In the genomic region with DNA sequence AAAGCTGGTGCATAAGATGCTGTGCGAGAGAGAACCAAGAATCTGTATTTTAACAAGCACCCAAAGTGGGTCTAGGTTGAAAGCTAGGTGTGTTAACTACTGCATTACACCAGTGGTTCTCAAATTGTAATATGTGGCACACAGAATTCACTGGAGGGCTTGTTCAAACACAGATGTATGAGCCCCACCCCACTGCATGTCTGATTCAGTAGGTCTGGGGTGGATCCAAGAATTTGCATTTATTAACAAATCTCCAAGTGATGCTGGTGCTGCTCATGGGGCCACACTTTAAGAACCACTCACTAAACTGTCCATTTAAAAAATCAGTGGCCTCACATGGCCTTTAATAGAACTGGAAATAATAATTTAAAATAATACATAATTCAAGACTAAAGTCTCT, we compare ENCODE assay signal across 28 cellular contexts. TPM values are rescaled to one million over a fixed set of nuclear protein-coding genes. Genes with fewer than 3 reads are reported as not detected.
A peak's percentile ranks its signal among the peaks of the same experiment; 100 is the strongest.
DNase-seq lines count a peak whose midpoint lies in the region; ATAC-seq and TF ChIP-seq lines count a peak whose summit lies in the region.
"Had no signal": no experiment of that assay in that cellular context is flagged by ENCODE, and none has a peak within 500 bp of the region (broad histone marks: within the 10 kb centered on the region; RNA-seq: fewer than 3 reads in every experiment).

No MANE protein-coding gene starts in this region.

- no peak overlapping the region for H3K4me2 ChIP-seq in neuronal stem cell (ENCODE audit: insufficient read depth, low read length, poor library complexity, severe bottlenecking)

- H3K36me3 ChIP-seq in left ventricle myocardium inferior (no peaks in the 10 kb centered on the region), gastroesophageal sphincter (no peaks in the 10 kb centered on the region), transverse colon (no peaks in the 10 kb centered on the region), neuronal stem cell (replicated peaks in 1 of 2; ENCODE audit: control insufficient read depth in 2 of 2, insufficient read depth in 2 of 2, low read length in 2 of 2) (peaks cover 0 to 2% of the 10 kb centered on the region in 2 donors)
- H3K36me3 ChIP-seq: gastrocnemius medialis, upper lobe of right lung had no signal

- intact Hi-C loops in left ventricle myocardium inferior (cut with micrococcal nuclease) (no loop called here), left ventricle myocardium superior (cut with micrococcal nuclease) (no loop called here), transverse colon (cut with DNase I; ENCODE audit: low total_unique reads) (no loop called here)

- no peak overlapping the region for H2BK5ac ChIP-seq in neuronal stem cell (ENCODE audit: low read length)

- no peak overlapping the region for H3K23ac ChIP-seq in neuronal stem cell (ENCODE audit: low read depth, low read length, poor library complexity)

- H2BK12ac ChIP-seq in neuronal stem cell (ENCODE audit: low read length): no peak overlapping the region

- no peak overlapping the region for H3K9ac ChIP-seq in neuronal stem cell (ENCODE audit: low read depth, low read length, poor library complexity)

- no peak overlapping the region for H4K91ac ChIP-seq in neuronal stem cell (ENCODE audit: low read depth, low read length, poor library complexity)

- no peak for TF ChIP-seq EP300 in gastroesophageal sphincter (IDR thresholded peaks at IDR 0.05)
- TF ChIP-seq EP300 in transverse colon (IDR thresholded peaks at IDR 0.05; ENCODE audit: low read depth): no peak

- no peak overlapping the region for H2AK5ac ChIP-seq in neuronal stem cell (ENCODE audit: low read depth, low read length)

- no peak overlapping the region for H3K4me3 ChIP-seq in left ventricle myocardium inferior
- H3K4me3 ChIP-seq in gastroesophageal sphincter: no peak overlapping the region
- no peak overlapping the region for H3K4me3 ChIP-seq in transverse colon
- H3K4me3 ChIP-seq in neuronal stem cell (ENCODE audit: low read length in 2 of 2): no peak overlapping the region
- H3K4me3 ChIP-seq: gastrocnemius medialis, upper lobe of right lung had no signal

- H3K4ac ChIP-seq in neuronal stem cell (ENCODE audit: low read length): no peak overlapping the region

- H2BK15ac ChIP-seq in neuronal stem cell (ENCODE audit: low read length): no peak overlapping the region

- H3K27ac ChIP-seq in left ventricle myocardium inferior (replicated peaks) (peak overlapping the region; percentile 65), cingulate gyrus (ENCODE audit: low read depth, low read length) (peak overlapping the region; percentile 70), gastroesophageal sphincter (peak overlapping the region in 3 of 4 donors; percentile 31 to 54 (median 39)), transverse colon (peak overlapping the region; percentile 19 to 63 (median 37)), neuronal stem cell (replicated peaks; ENCODE audit: low read length) (no peak overlapping the region)
- H3K27ac ChIP-seq: upper lobe of right lung had no signal

- DNase-seq in left ventricle myocardium inferior (no peak), left ventricle myocardium superior (no peak), transverse colon (no peak), NCI-H82 treated with DMSO at 0.1 percent for 48 hours (lab: John Stamatoyannopoulos, UW; ENCODE audit: unreplicated experiment) (no peak), neuronal stem cell (ENCODE audit: low spot score) (no peak)
- DNase-seq: activated B cell treated with CpG ODN at 0.5 μM for 24 hours; activated CD4-positive, alpha-beta T cell treated with anti-CD3 and anti-CD28 coated beads, Interleukin-2, amount 50 U/mL, for 4 hours; activated CD8-positive, alpha-beta memory T cell treated with anti-CD3 and anti-CD28 coated beads, Interleukin-2, amount 50 U/mL, for 48 hours; CD4-positive, CD25-positive, alpha-beta regulatory T cell; cortex of kidney; DMS 273 treated with DMSO at 0.1 percent for 48 hours; gastrocnemius medialis; GDM1; HFFc6; Karpas-422; mesendoderm; naive thymus-derived CD4-positive, alpha-beta T cell; NCI-H1048; NCI-H1930; NCI-H226; NCI-H748 treated with DMSO at 0.1 percent for 48 hours; SHP77; stimulated activated CD4-positive, alpha-beta T cell treated with anti-CD3 and anti-CD28 coated beads, Interleukin-2, amount 100 ng/mL, for 48 hours; stimulated activated naive CD4-positive, alpha-beta T cell treated with Interleukin-2 at 50 U/mL for 16 hours; upper lobe of right lung had no signal

- in situ Hi-C loops in transverse colon (cut with MboI; ENCODE audit: low pct_ligation_motif_present in 1 of 4, low pct_unique_long_range_greater_than_20kb in 1 of 4, low sequenced_read_pairs in 3 of 4): no loop called here

- H3K27me3 ChIP-seq in left ventricle myocardium inferior (ENCODE audit: low read depth) (no peaks in the 10 kb centered on the region), gastroesophageal sphincter (no peaks in the 10 kb centered on the region), transverse colon (no peaks in the 10 kb centered on the region), neuronal stem cell (ENCODE audit: control insufficient read depth in 3 of 3, insufficient read depth in 3 of 3, low read depth in 1 of 3, low read length in 3 of 3) (no peaks in the 10 kb centered on the region)
- H3K27me3 ChIP-seq: gastrocnemius medialis, upper lobe of right lung had no signal

- no peak overlapping the region for H3K14ac ChIP-seq in neuronal stem cell (ENCODE audit: low read length)

- 100% methylated on average over 1 of the region's 1 CpG for WGBS in gastroesophageal sphincter (ENCODE audit: low coverage in 1 of 2), 2 donors
- 96 to 100% methylated on average over 1 of the region's 1 CpG for WGBS in transverse colon (ENCODE audit: low coverage in 1 of 2), 2 donors
- WGBS in neuronal stem cell (ENCODE audit: extremely low coverage in 2 of 2, insufficient read length in 2 of 2, insufficient replicate concordance in 1 of 2), 2 donors: no CpG with 5 or more reads among the region's 1 CpG

- no peak overlapping the region for H3K18ac ChIP-seq in neuronal stem cell (ENCODE audit: low read length)

- TF ChIP-seq POLR2A in gastroesophageal sphincter (IDR thresholded peaks at IDR 0.05): no peak
- no peak for TF ChIP-seq POLR2A in transverse colon (IDR thresholded peaks at IDR 0.05)

- TF ChIP-seq CTCF in left ventricle myocardium inferior (IDR thresholded peaks at IDR 0.05; ENCODE audit: borderline replicate concordance): no peak
- TF ChIP-seq CTCF in gastroesophageal sphincter (IDR thresholded peaks at IDR 0.05): no peak
- no peak for TF ChIP-seq CTCF in transverse colon (IDR thresholded peaks at IDR 0.05)

- H3K4me1 ChIP-seq in left ventricle myocardium inferior (no peaks in the 10 kb centered on the region), gastroesophageal sphincter (peaks cover 0 to 33% (median 0%) of the 10 kb centered on the region in 3 donors), transverse colon (peaks cover 0 to 21% (median 0%) of the 10 kb centered on the region in 4 donors), neuronal stem cell (ENCODE audit: control insufficient read depth in 2 of 2, insufficient read depth in 1 of 2, low read depth in 1 of 2, low read length in 2 of 2) (peaks cover 4 to 10% of the 10 kb centered on the region in 2 donors)
- H3K4me1 ChIP-seq: gastrocnemius medialis had no signal

- H3K79me1 ChIP-seq in neuronal stem cell (ENCODE audit: low read depth, low read length): no peaks in the 10 kb centered on the region

- H4K8ac ChIP-seq in neuronal stem cell (ENCODE audit: low read depth, low read length): no peak overlapping the region

- no peak overlapping the region for H2BK120ac ChIP-seq in neuronal stem cell (ENCODE audit: low read depth, low read length)

- H2AFZ ChIP-seq in neuronal stem cell (ENCODE audit: low read length): no peak overlapping the region

- ATAC-seq in left ventricle myocardium superior (no peak), gastroesophageal sphincter (no peak), GM21576 (IDR thresholded peaks at IDR 0.05; ENCODE audit: unreplicated experiment) (no peak)
- ATAC-seq: gastrocnemius medialis; naive thymus-derived CD4-positive, alpha-beta T cell; upper lobe of right lung had no signal

- H3K9me3 ChIP-seq in left ventricle myocardium inferior (replicated peaks): no peaks in the 10 kb centered on the region
- peaks cover 0 to 4% (median 0%) of the 10 kb centered on the region in 3 donors for H3K9me3 ChIP-seq in gastroesophageal sphincter
- H3K9me3 ChIP-seq in transverse colon: no peaks in the 10 kb centered on the region
- no peaks in the 10 kb centered on the region for H3K9me3 ChIP-seq in neuronal stem cell (replicated peaks in 1 of 2; ENCODE audit: control insufficient read depth in 2 of 2, insufficient read depth in 1 of 2, low read depth in 1 of 2, low read length in 2 of 2)
- H3K9me3 ChIP-seq: gastrocnemius medialis, upper lobe of right lung had no signal

RNA-seq across cellular contexts. Expression of gene LPAR1, which starts 40.4 kb away (rescaled TPM):
- total RNA-seq in left ventricle myocardium inferior (12.4 TPM), left ventricle myocardium superior (9.3 TPM), gastroesophageal sphincter (10 to 100 TPM; 27.1 to 65.4 (median 47.6) TPM), transverse colon (10 to 100 TPM; 27.1 to 34.4 (median 28.7) TPM)
- 5.3 TPM for polyA plus RNA-seq in neuronal stem cell (2013, experiment 1 of 2)
- 5.0 TPM for polyA plus RNA-seq in neuronal stem cell (2013, experiment 2 of 2)
- total RNA-seq: activated B cell treated with CpG ODN at 0.5 μM for 24 hours; CD4-positive, CD25-positive, alpha-beta regulatory T cell had no signal
- polyA plus RNA-seq: CD4-positive, CD25-positive, alpha-beta regulatory T cell; naive thymus-derived CD4-positive, alpha-beta T cell had no signal
